In genomic region chr3:119033393-119034255, GRCh38 we compare ENCODE assay signal across 8 cellular contexts. TPM values are rescaled to one million over a fixed set of nuclear protein-coding genes. Genes with fewer than 3 reads are reported as not detected.
DNase-seq lines count a peak whose midpoint lies in the region; ATAC-seq and TF ChIP-seq lines count a peak whose summit lies in the region.

No MANE protein-coding gene starts in this region.

- CTCF ChIA-PET in HEK293 (lab: Yijun Ruan, JAX) = interaction anchor here (0.5 to 4.7 kb wide), 13 partner anchors 9 to 622 kb away, joined by 3 to 56 read pairs (median 5); no protein-coding TSS in a partner anchor
- CTCF ChIA-PET in activated CD4-positive, alpha-beta memory T cell treated with anti-CD3 and anti-CD28 coated beads, Interleukin-2, amount 10 ng/mL, durations not matched to agents 7 days and 5 days (lab: Charles Lee) = interaction anchor here (0.8 to 7.6 kb wide), 17 partner anchors 9 to 656 kb away, joined by 3 to 182 read pairs (median 5); partner anchors contain the start of gene B4GALT4

- no peaks in the 10 kb centered on the region for H3K36me3 ChIP-seq in HEK293 (ENCODE audit: control insufficient read depth in 2 of 2, insufficient read depth in 1 of 2, low read length in 2 of 2)
- H3K36me3 ChIP-seq in iPS DF 6.9 (ENCODE audit: control insufficient read depth, insufficient read depth, low read length) = no peaks in the 10 kb centered on the region
- no peaks in the 10 kb centered on the region for H3K36me3 ChIP-seq in sigmoid colon

- no peak overlapping the region for H3K27ac Mint-ChIP-seq in activated CD4-positive, alpha-beta memory T cell treated with anti-CD3 and anti-CD28 coated beads, Interleukin-2, amount 10 ng/mL, durations not matched to agents 7 days and 5 days

- no CpG with 5 or more reads among the region's 14 CpGs for WGBS in iPS DF 6.9 (ENCODE audit: insufficient coverage, insufficient read length)
- 45 to 50% methylated on average over 14 of the region's 14 CpGs for WGBS in sigmoid colon, 2 donors

- no peaks in the 10 kb centered on the region for H3K36me3 Mint-ChIP-seq in activated CD4-positive, alpha-beta memory T cell treated with anti-CD3 and anti-CD28 coated beads, Interleukin-2, amount 10 ng/mL, durations not matched to agents 7 days and 5 days (ENCODE audit: low read depth)

- H3K9me3 ChIP-seq in HEK293 (ENCODE audit: control insufficient read depth, insufficient read depth, low read depth, low read length) = no peaks in the 10 kb centered on the region
- H3K9me3 ChIP-seq in iPS DF 6.9 (ENCODE audit: control insufficient read depth, insufficient read depth, low read length) = no peaks in the 10 kb centered on the region
- H3K9me3 ChIP-seq in sigmoid colon = no peaks in the 10 kb centered on the region

- POLR2A ChIA-PET in HEK293 (lab: Yijun Ruan, JAX) = interaction anchor here (1.2 kb wide), 1 partner anchor 10 kb away, joined by 5 read pairs; no protein-coding TSS in a partner anchor
- POLR2A ChIA-PET in activated CD4-positive, alpha-beta memory T cell treated with anti-CD3 and anti-CD28 coated beads, Interleukin-2, amount 10 ng/mL, durations not matched to agents 7 days and 5 days (lab: Charles Lee) = no interaction called here

- TF ChIP-seq POLR2A in sigmoid colon (IDR thresholded peaks at IDR 0.05) = no peak

- intact Hi-C loops in sigmoid colon (cut with DNase I) = loop anchor here (2.0 to 10.0 kb wide), 3 partner anchors 65 to 201 kb away; no protein-coding TSS in a partner anchor

- H3K4me3 Mint-ChIP-seq in activated CD4-positive, alpha-beta memory T cell treated with anti-CD3 and anti-CD28 coated beads, Interleukin-2, amount 10 ng/mL, durations not matched to agents 7 days and 5 days = peak overlapping the region; percentile 73

- TF ChIP-seq EP300 in sigmoid colon (IDR thresholded peaks at IDR 0.05) = no peak

- no peak for DNase-seq in activated CD4-positive, alpha-beta memory T cell treated with anti-CD3 and anti-CD28 coated beads, Interleukin-2, amount 10 ng/mL, durations not matched to agents 7 days and 5 days
- DNase-seq in iPS DF 6.9 (ENCODE audit: low read depth, low spot score) = no peak
- no peak for DNase-seq in sigmoid colon
- DNase-seq in NK-92 (lab: John Stamatoyannopoulos, UW; ENCODE audit: unreplicated experiment) = no peak
- no peak for DNase-seq in NCI-H510A treated with DMSO at 0.1 percent for 48 hours (lab: John Stamatoyannopoulos, UW)

- no peaks in the 10 kb centered on the region for H3K9me3 Mint-ChIP-seq in activated CD4-positive, alpha-beta memory T cell treated with anti-CD3 and anti-CD28 coated beads, Interleukin-2, amount 10 ng/mL, durations not matched to agents 7 days and 5 days

- H3K4me3 ChIP-seq in HEK293 (ENCODE audit: low read depth, low read length) = peak overlapping the region; percentile 80
- peak overlapping the region; percentile 63; the same call in 1 of the 2 replicates for H3K4me3 ChIP-seq in iPS DF 6.9 (ENCODE audit: low read length)
- peak overlapping the region; percentile 58 to 74 (median 66) for H3K4me3 ChIP-seq in sigmoid colon

- ATAC-seq in HG03469 (IDR thresholded peaks at IDR 0.05; ENCODE audit: unreplicated experiment) (no peak), HG03342 (IDR thresholded peaks at IDR 0.05; ENCODE audit: unreplicated experiment) (no peak)

- H3K4me1 ChIP-seq in HEK293 (ENCODE audit: control insufficient read depth, insufficient read depth, low read length) (no peaks in the 10 kb centered on the region), iPS DF 6.9 (ENCODE audit: control insufficient read depth, insufficient read depth, low read length) (no peaks in the 10 kb centered on the region), sigmoid colon (peaks cover 0 to 6% (median 3%) of the 10 kb centered on the region in 4 donors)

- peaks cover 49% of the 10 kb centered on the region for H3K27me3 Mint-ChIP-seq in activated CD4-positive, alpha-beta memory T cell treated with anti-CD3 and anti-CD28 coated beads, Interleukin-2, amount 10 ng/mL, durations not matched to agents 7 days and 5 days

- H3K27ac ChIP-seq in HEK293 (ENCODE audit: extremely low read depth, low read depth, low read length) (no peak overlapping the region), iPS DF 6.9 (ENCODE audit: low read length) (no peak overlapping the region), sigmoid colon (peak overlapping the region; percentile 69 to 79 (median 71))

- no peaks in the 10 kb centered on the region; the same call in 1 of the 2 replicates for H3K27me3 ChIP-seq in iPS DF 6.9 (ENCODE audit: control insufficient read depth, insufficient read depth, low read length)
- peaks cover 0 to 15% (median 8%) of the 10 kb centered on the region in 3 donors for H3K27me3 ChIP-seq in sigmoid colon

- no peak for TF ChIP-seq CTCF in HEK293 (tag by site-specific recombination; IDR thresholded peaks at IDR 0.05)
- TF ChIP-seq CTCF in sigmoid colon (IDR thresholded peaks at IDR 0.05) = no peak

- H3K4me1 Mint-ChIP-seq in activated CD4-positive, alpha-beta memory T cell treated with anti-CD3 and anti-CD28 coated beads, Interleukin-2, amount 10 ng/mL, durations not matched to agents 7 days and 5 days = peaks cover 11% of the 10 kb centered on the region

TF ChIP-seq in HEK293, 187 proteins besides CTCF, POLR2A, EP300 and RAD21 (continues in another document):
- TF ChIP-seq ZNF140 (tag by site-specific recombination; IDR thresholded peaks at IDR 0.05) = no peak
- TF ChIP-seq ZNF530 (tag by site-specific recombination; IDR thresholded peaks at IDR 0.05; ENCODE audit: low read depth) = no peak
- TF ChIP-seq KLF16 (tag by site-specific recombination; IDR thresholded peaks at IDR 0.05) = no peak
- TF ChIP-seq ZBTB20 (tag by site-specific recombination; IDR thresholded peaks at IDR 0.05) = no peak
- TF ChIP-seq PRDM4 (tag by site-specific recombination; IDR thresholded peaks at IDR 0.05) = no peak
- no peak for TF ChIP-seq ZFP41 (tag by site-specific recombination; IDR thresholded peaks at IDR 0.05; ENCODE audit: borderline replicate concordance)
- TF ChIP-seq, protein P1, sequence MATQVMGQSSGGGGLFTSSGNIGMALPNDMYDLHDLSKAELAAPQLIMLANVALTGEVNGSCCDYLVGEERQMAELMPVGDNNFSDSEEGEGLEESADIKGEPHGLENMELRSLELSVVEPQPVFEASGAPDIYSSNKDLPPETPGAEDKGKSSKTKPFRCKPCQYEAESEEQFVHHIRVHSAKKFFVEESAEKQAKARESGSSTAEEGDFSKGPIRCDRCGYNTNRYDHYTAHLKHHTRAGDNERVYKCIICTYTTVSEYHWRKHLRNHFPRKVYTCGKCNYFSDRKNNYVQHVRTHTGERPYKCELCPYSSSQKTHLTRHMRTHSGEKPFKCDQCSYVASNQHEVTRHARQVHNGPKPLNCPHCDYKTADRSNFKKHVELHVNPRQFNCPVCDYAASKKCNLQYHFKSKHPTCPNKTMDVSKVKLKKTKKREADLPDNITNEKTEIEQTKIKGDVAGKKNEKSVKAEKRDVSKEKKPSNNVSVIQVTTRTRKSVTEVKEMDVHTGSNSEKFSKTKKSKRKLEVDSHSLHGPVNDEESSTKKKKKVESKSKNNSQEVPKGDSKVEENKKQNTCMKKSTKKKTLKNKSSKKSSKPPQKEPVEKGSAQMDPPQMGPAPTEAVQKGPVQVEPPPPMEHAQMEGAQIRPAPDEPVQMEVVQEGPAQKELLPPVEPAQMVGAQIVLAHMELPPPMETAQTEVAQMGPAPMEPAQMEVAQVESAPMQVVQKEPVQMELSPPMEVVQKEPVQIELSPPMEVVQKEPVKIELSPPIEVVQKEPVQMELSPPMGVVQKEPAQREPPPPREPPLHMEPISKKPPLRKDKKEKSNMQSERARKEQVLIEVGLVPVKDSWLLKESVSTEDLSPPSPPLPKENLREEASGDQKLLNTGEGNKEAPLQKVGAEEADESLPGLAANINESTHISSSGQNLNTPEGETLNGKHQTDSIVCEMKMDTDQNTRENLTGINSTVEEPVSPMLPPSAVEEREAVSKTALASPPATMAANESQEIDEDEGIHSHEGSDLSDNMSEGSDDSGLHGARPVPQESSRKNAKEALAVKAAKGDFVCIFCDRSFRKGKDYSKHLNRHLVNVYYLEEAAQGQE (tag by site-specific recombination; IDR thresholded peaks at IDR 0.05) = no peak
- no peak for TF ChIP-seq ZNF366 (tag by site-specific recombination; conservative IDR thresholded peaks at IDR 0.05)
- no peak for TF ChIP-seq ZNF645 (tag by site-specific recombination; IDR thresholded peaks at IDR 0.05)

RNA-seq across cellular contexts. Expression of gene IGSF11, which starts 1.0 kb away (rescaled TPM):
- under 1 TPM in 1 of 2 experiments, not detected in 1; 0.38 TPM for total RNA-seq in activated CD4-positive, alpha-beta memory T cell treated with anti-CD3 and anti-CD28 coated beads, Interleukin-2, amount 10 ng/mL, durations not matched to agents 7 days and 5 days
- 10 to 100 TPM in 2 of 4 donors, 1 to 10 TPM in 2; 8.1 to 18.2 (median 10.3) TPM for total RNA-seq in sigmoid colon
- under 1 TPM in 1 of 3 donors, not detected in 2; 0.85 TPM for polyA plus RNA-seq in sigmoid colon

Comparison
In these comparisons a context has a peak if more than half of its experiments do, and no peak if none do; other contexts are left out.
1. H3K27ac ChIP-seq: peak in sigmoid colon (4 of 4); none in HEK293 (single experiment) and iPS DF 6.9 (single experiment).
2. RNA of gene IGSF11, which starts 1.0 kb away (total RNA-seq): 8.1 to 18.2 TPM in sigmoid colon; 0.38 TPM in activated CD4-positive, alpha-beta memory T cell treated with anti-CD3 and anti-CD28 coated beads, Interleukin-2, amount 10 ng/mL, durations not matched to agents 7 days and 5 days; every median in the first group is over 4 times any median in the second.
3. Peak in every context shown above with its lines, with median percentiles within 50 percentile points of each other: H3K4me3 ChIP-seq.